Comparison of ENCODE assay signal across 18 cellular contexts in the genomic region with DNA sequence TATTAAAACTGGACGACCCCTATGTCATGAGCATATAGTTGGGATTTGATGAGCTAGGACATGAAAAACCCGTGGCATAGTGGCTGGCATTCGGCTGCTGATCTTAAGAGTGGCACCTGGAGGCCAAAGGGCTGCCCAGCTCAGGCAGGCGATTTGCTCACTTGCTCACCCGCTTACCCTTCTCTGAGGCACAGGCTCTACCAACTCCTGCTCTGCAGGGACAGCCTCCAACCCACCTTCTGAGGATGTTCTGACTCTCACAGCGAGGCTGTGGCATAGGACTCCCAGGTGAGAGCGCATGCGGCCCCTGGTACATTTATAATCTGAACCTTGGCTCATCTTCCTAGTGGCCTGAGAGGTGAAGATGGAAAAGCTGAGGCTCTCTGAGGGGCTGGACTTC. TPM values are rescaled to one million over a fixed set of nuclear protein-coding genes. Genes with fewer than 3 reads are reported as not detected.
DNase-seq lines count a peak whose midpoint lies in the region; ATAC-seq, FAIRE-seq and TF ChIP-seq lines count a peak whose summit lies in the region.
"Had no signal": no experiment of that assay in that cellular context is flagged by ENCODE, and none has a peak within 500 bp of the region (broad histone marks: within the 10 kb centered on the region; RNA-seq: fewer than 3 reads in every experiment).

No MANE protein-coding gene starts in this region.

- 88% methylated on average over 8 of the region's 8 CpGs for WGBS in smooth muscle cell (ENCODE audit: low lambda C conversion rate)

- H3K9ac ChIP-seq in HUES48 (ENCODE audit: low read depth, low read length) (no peak overlapping the region), smooth muscle cell (ENCODE audit: low read depth) (no peak overlapping the region)

- no peak overlapping the region for H3K27ac Mint-ChIP-seq in WTC11
- H3K27ac Mint-ChIP-seq: CD8-positive, alpha-beta T cell had no signal

- no peaks in the 10 kb centered on the region for H3K9me3 Mint-ChIP-seq in WTC11
- H3K9me3 Mint-ChIP-seq: CD8-positive, alpha-beta T cell had no signal

- H3K36me3 ChIP-seq in HUES48 (ENCODE audit: control insufficient read depth, insufficient read depth, low read length) (no peaks in the 10 kb centered on the region), lower lobe of right lung (no peaks in the 10 kb centered on the region), smooth muscle cell (ENCODE audit: low read depth) (no peaks in the 10 kb centered on the region)

- no peaks in the 10 kb centered on the region for H3K36me3 Mint-ChIP-seq in WTC11
- H3K36me3 Mint-ChIP-seq: CD8-positive, alpha-beta T cell had no signal

- H3K27me3 ChIP-seq in HUES48 (ENCODE audit: control insufficient read depth, insufficient read depth, low read length) = peaks cover 28% of the 10 kb centered on the region
- peaks cover 65% of the 10 kb centered on the region for H3K27me3 ChIP-seq in lower lobe of right lung (ENCODE audit: low read depth)
- no peaks in the 10 kb centered on the region for H3K27me3 ChIP-seq in smooth muscle cell (ENCODE audit: low read depth)

- POLR2A ChIA-PET in WTC11 (lab: Charles Lee) = no interaction called here

- H4K20me1 ChIP-seq in smooth muscle cell (ENCODE audit: low read depth) = no peaks in the 10 kb centered on the region

- intact Hi-C loops in lower lobe of right lung (cut with DNase I) = no loop called here

- H3K4me2 ChIP-seq in smooth muscle cell = peak overlapping the region; percentile 82

- no peak for FAIRE-seq in frontal cortex (lab: Jason Lieb, UNC)
- FAIRE-seq: HTR-8/SVneo had no signal

- no peaks in the 10 kb centered on the region for H3F3A ChIP-seq in smooth muscle cell (ENCODE audit: low read depth)

- CTCF ChIA-PET in WTC11 (lab: Charles Lee) = interaction anchor here (0.9 to 1.0 kb wide), 2 partner anchors 107 to 182 kb away, joined by 3 to 5 read pairs; no protein-coding TSS in a partner anchor

- no peak for DNase-seq in WTC11 (ENCODE audit: low spot score)
- no peak for DNase-seq in lower lobe of right lung
- no peak for DNase-seq in smooth muscle cell (lab: John Stamatoyannopoulos, UW; ENCODE audit: unreplicated experiment)
- DNase-seq in activated CD4-positive, CD25-positive, alpha-beta regulatory T cell treated with anti-CD3 and anti-CD28 coated beads, Interleukin-2, amount 50 U/mL, for 72 hours = no peak
- DNase-seq in frontal cortex (ENCODE audit: low spot score in 2 of 2) = no peak
- no peak for DNase-seq in DMS114 treated with DMSO at 0.1 percent for 48 hours (lab: John Stamatoyannopoulos, UW; ENCODE audit: unreplicated experiment)
- DNase-seq: CD8-positive, alpha-beta T cell; KG1; NCI-H1092; NCI-H2107; NCI-H226; NCI-H69 had no signal

- no peak overlapping the region for H2AFZ ChIP-seq in smooth muscle cell (ENCODE audit: low read depth)

- no peak overlapping the region for H3K27ac ChIP-seq in HUES48 (ENCODE audit: low read depth, low read length)
- no peak overlapping the region for H3K27ac ChIP-seq in lower lobe of right lung
- no peak overlapping the region for H3K27ac ChIP-seq in smooth muscle cell (ENCODE audit: low read depth)

- peaks cover 11% of the 10 kb centered on the region for H3K79me2 ChIP-seq in smooth muscle cell (ENCODE audit: low read depth)

- no peak for TF ChIP-seq CTCF in WTC11 (IDR thresholded peaks at IDR 0.05)
- TF ChIP-seq CTCF in lower lobe of right lung (IDR thresholded peaks at IDR 0.05) = no peak
- TF ChIP-seq CTCF in smooth muscle cell (IDR thresholded peaks at IDR 0.05; ENCODE audit: borderline replicate concordance, insufficient read depth, poor library complexity, severe bottlenecking) = no peak

- H3K4me1 ChIP-seq in HUES48 (ENCODE audit: control insufficient read depth, insufficient read depth, low read length) (peaks cover 3% of the 10 kb centered on the region; the same call in 1 of the 2 replicates), lower lobe of right lung (no peaks in the 10 kb centered on the region), smooth muscle cell (ENCODE audit: low read depth) (peaks cover 3% of the 10 kb centered on the region)

- ATAC-seq in WTC11 (no peak), lower lobe of right lung (no peak)
- ATAC-seq: CD8-positive, alpha-beta T cell; Right ventricle myocardium inferior; SK-N-SH treated with all-trans-retinoic acid at 6 μM for 48 hours had no signal

- H3K27me3 Mint-ChIP-seq in WTC11 (ENCODE audit: low read depth) = peaks cover 47% of the 10 kb centered on the region

- peak overlapping the region; percentile 64 for H3K4me3 ChIP-seq in HUES48 (ENCODE audit: low read depth, low read length)
- peak overlapping the region; percentile 36 for H3K4me3 ChIP-seq in lower lobe of right lung
- no peak overlapping the region for H3K4me3 ChIP-seq in smooth muscle cell

- H3K4me3 Mint-ChIP-seq in WTC11 = peak overlapping the region; percentile 64
- H3K4me3 Mint-ChIP-seq: CD8-positive, alpha-beta T cell had no signal

- H3K9me3 ChIP-seq in HUES48 (ENCODE audit: control insufficient read depth, insufficient read depth, low read length) (no peaks in the 10 kb centered on the region), lower lobe of right lung (no peaks in the 10 kb centered on the region), smooth muscle cell (replicated peaks; ENCODE audit: low read depth) (no peaks in the 10 kb centered on the region)

- peaks cover 10% of the 10 kb centered on the region for H3K4me1 Mint-ChIP-seq in WTC11

TF ChIP-seq in WTC11, 78 proteins besides CTCF, POLR2A, EP300 and RAD21 (continues in another document):
- TF ChIP-seq ZNF416 (CRISPR knock-in tag; IDR thresholded peaks at IDR 0.05) (no peak), ZNF138 (CRISPR knock-in tag; conservative IDR thresholded peaks at IDR 0.05) (no peak), RELA (CRISPR knock-in tag; IDR thresholded peaks at IDR 0.05; ENCODE audit: borderline replicate concordance) (no peak), NR1H2 (CRISPR knock-in tag; IDR thresholded peaks at IDR 0.05) (no peak), GRHL2 (CRISPR knock-in tag; IDR thresholded peaks at IDR 0.05; ENCODE audit: insufficient replicate concordance, severe bottlenecking) (no peak), ZSCAN18 (CRISPR knock-in tag; IDR thresholded peaks at IDR 0.05) (no peak), NR3C1 (CRISPR knock-in tag; conservative IDR thresholded peaks at IDR 0.05; ENCODE audit: low read depth) (no peak)
- TF ChIP-seq, protein P1, sequence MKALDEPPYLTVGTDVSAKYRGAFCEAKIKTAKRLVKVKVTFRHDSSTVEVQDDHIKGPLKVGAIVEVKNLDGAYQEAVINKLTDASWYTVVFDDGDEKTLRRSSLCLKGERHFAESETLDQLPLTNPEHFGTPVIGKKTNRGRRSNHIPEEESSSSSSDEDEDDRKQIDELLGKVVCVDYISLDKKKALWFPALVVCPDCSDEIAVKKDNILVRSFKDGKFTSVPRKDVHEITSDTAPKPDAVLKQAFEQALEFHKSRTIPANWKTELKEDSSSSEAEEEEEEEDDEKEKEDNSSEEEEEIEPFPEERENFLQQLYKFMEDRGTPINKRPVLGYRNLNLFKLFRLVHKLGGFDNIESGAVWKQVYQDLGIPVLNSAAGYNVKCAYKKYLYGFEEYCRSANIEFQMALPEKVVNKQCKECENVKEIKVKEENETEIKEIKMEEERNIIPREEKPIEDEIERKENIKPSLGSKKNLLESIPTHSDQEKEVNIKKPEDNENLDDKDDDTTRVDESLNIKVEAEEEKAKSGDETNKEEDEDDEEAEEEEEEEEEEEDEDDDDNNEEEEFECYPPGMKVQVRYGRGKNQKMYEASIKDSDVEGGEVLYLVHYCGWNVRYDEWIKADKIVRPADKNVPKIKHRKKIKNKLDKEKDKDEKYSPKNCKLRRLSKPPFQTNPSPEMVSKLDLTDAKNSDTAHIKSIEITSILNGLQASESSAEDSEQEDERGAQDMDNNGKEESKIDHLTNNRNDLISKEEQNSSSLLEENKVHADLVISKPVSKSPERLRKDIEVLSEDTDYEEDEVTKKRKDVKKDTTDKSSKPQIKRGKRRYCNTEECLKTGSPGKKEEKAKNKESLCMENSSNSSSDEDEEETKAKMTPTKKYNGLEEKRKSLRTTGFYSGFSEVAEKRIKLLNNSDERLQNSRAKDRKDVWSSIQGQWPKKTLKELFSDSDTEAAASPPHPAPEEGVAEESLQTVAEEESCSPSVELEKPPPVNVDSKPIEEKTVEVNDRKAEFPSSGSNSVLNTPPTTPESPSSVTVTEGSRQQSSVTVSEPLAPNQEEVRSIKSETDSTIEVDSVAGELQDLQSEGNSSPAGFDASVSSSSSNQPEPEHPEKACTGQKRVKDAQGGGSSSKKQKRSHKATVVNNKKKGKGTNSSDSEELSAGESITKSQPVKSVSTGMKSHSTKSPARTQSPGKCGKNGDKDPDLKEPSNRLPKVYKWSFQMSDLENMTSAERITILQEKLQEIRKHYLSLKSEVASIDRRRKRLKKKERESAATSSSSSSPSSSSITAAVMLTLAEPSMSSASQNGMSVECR (CRISPR knock-in tag; IDR thresholded peaks at IDR 0.05; ENCODE audit: borderline replicate concordance) = no peak
- TF ChIP-seq, protein P2, sequence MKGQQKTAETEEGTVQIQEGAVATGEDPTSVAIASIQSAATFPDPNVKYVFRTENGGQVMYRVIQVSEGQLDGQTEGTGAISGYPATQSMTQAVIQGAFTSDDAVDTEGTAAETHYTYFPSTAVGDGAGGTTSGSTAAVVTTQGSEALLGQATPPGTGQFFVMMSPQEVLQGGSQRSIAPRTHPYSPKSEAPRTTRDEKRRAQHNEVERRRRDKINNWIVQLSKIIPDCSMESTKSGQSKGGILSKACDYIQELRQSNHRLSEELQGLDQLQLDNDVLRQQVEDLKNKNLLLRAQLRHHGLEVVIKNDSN (CRISPR knock-in tag; IDR thresholded peaks at IDR 0.05) = no peak
- TF ChIP-seq, protein P3, sequence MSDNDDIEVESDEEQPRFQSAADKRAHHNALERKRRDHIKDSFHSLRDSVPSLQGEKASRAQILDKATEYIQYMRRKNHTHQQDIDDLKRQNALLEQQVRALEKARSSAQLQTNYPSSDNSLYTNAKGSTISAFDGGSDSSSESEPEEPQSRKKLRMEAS (CRISPR knock-in tag; IDR thresholded peaks at IDR 0.05) = no peak

RNA-seq across cellular contexts. Expression of gene RSPO4, which starts 1.0 kb away (rescaled TPM):
- total RNA-seq in WTC11 (2021) = 4.5 to 9.0 TPM (median 8.5 TPM) in 3 replicates
- 5.7 TPM for total RNA-seq in lower lobe of right lung
- 0.22 and 1.3 TPM in 2 replicates for total RNA-seq in smooth muscle cell
- 5.0 and 7.5 TPM in 2 replicates for polyA plus RNA-seq in smooth muscle cell
- total RNA-seq in frontal cortex = under 0.01 TPM
- total RNA-seq: M059J, Right ventricle myocardium inferior had no signal
- polyA plus RNA-seq: AG04450 had no signal
